13 cellular contexts compared by ENCODE assay signal in the genomic region with DNA sequence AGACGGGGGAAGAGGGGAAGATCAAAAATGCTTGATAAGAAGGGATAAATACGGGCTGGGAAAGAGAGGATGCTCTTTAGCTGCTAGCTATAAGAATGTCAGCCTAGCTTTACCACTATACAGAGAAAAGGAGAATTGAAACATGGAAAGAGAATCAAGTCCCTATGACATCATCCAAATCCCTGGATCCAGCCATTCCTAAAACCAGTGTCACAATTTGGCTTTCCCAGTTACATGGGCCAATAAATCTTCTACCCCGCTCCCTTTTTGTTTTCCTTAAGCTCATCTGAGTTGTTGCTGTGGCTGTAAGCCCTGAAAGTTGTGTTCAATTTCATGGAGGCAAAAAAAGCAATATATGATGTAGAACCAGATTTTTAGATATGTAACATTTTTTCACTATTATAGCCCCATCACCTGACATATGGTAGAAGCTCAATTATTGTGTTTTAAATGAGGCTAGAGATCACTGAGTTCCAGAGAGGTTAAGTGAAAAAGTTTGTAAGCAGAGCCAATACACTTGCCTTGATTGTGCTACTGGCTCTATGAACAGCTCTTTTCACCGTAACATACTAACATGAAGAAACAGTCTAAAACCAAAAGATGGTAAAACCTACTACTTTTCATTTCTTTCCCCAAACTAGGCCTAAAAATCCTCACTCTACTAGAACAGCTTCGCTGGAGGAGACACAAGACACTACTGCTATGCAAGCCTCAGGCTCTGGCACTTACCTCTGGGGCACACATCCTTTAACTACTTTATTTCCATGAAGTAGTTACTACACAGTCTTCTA. TPM values are rescaled to one million over a fixed set of nuclear protein-coding genes. Genes with fewer than 3 reads are reported as not detected.
DNase-seq lines count a peak whose midpoint lies in the region; ATAC-seq and TF ChIP-seq lines count a peak whose summit lies in the region.
"Had no signal": no experiment of that assay in that cellular context is flagged by ENCODE, and none has a peak within 500 bp of the region (broad histone marks: within the 10 kb centered on the region; RNA-seq: fewer than 3 reads in every experiment).

No MANE protein-coding gene starts in this region.

- ATAC-seq in stimulated activated naive B cell treated with anti-CD40 and anti-IgM and Interleukin-4, amounts not matched to agents 10 μg/mL and 1 μg/mL and 100 μg/mL, for 72 hours (replicated peaks) = no peak
- ATAC-seq: foreskin keratinocyte had no signal

- CTCF ChIA-PET in activated naive CD4-positive, alpha-beta T cell treated with anti-CD3 and anti-CD28 coated beads, Interleukin-2, amount 10 ng/mL, durations not matched to agents 7 days and 5 days (lab: Charles Lee) = interaction anchor here (0.7 to 6.6 kb wide), 9 partner anchors 9 to 146 kb away, joined by 3 to 59 read pairs (median 3); no protein-coding TSS in a partner anchor

- H3K9me3 Mint-ChIP-seq in activated naive CD4-positive, alpha-beta T cell treated with anti-CD3 and anti-CD28 coated beads, Interleukin-2, amount 10 ng/mL, durations not matched to agents 7 days and 5 days = no peaks in the 10 kb centered on the region
- H3K9me3 Mint-ChIP-seq in T-helper 1 cell treated with Interleukin-12 subunit alpha and Interleukin-12 subunit beta and Interleukin-4 antibody, amounts not matched to agents 30 μg/mL and 1 μg/mL, for 36 hours = no peaks in the 10 kb centered on the region
- H3K9me3 Mint-ChIP-seq in glutamatergic neuron (ENCODE audit: unreplicated experiment) = peaks cover 12% of the 10 kb centered on the region
- no peaks in the 10 kb centered on the region for H3K9me3 Mint-ChIP-seq in stimulated activated naive B cell treated with anti-CD40 and anti-IgM and Interleukin-4, amounts not matched to agents 10 μg/mL and 1 μg/mL and 100 μg/mL, for 72 hours

- no peak overlapping the region for H3K4me3 ChIP-seq in testis

- H3K27me3 ChIP-seq in testis = no peaks in the 10 kb centered on the region
- H3K27me3 ChIP-seq: BE2C, foreskin keratinocyte had no signal

- peaks cover 72% of the 10 kb centered on the region for H3K4me1 Mint-ChIP-seq in activated naive CD4-positive, alpha-beta T cell treated with anti-CD3 and anti-CD28 coated beads, Interleukin-2, amount 10 ng/mL, durations not matched to agents 7 days and 5 days
- peaks cover 56% of the 10 kb centered on the region for H3K4me1 Mint-ChIP-seq in T-helper 1 cell treated with Interleukin-12 subunit alpha and Interleukin-12 subunit beta and Interleukin-4 antibody, amounts not matched to agents 30 μg/mL and 1 μg/mL, for 36 hours (ENCODE audit: low read depth)
- peaks cover 31% of the 10 kb centered on the region for H3K4me1 Mint-ChIP-seq in glutamatergic neuron (ENCODE audit: low read depth, unreplicated experiment)
- H3K4me1 Mint-ChIP-seq in stimulated activated naive B cell treated with anti-CD40 and anti-IgM and Interleukin-4, amounts not matched to agents 10 μg/mL and 1 μg/mL and 100 μg/mL, for 72 hours = peaks cover 2 to 25% of the 10 kb centered on the region in 2 donors

- H3K4me3 Mint-ChIP-seq in activated naive CD4-positive, alpha-beta T cell treated with anti-CD3 and anti-CD28 coated beads, Interleukin-2, amount 10 ng/mL, durations not matched to agents 7 days and 5 days = no peak overlapping the region
- H3K4me3 Mint-ChIP-seq in T-helper 1 cell treated with Interleukin-12 subunit alpha and Interleukin-12 subunit beta and Interleukin-4 antibody, amounts not matched to agents 30 μg/mL and 1 μg/mL, for 36 hours = peak overlapping the region; percentile 87
- H3K4me3 Mint-ChIP-seq in glutamatergic neuron (ENCODE audit: unreplicated experiment) = peak overlapping the region; percentile 39
- H3K4me3 Mint-ChIP-seq in stimulated activated naive B cell treated with anti-CD40 and anti-IgM and Interleukin-4, amounts not matched to agents 10 μg/mL and 1 μg/mL and 100 μg/mL, for 72 hours = no peak overlapping the region

- peak overlapping the region; percentile 14 to 99 for H3K27ac ChIP-seq in testis
- H3K27ac ChIP-seq: foreskin keratinocyte had no signal

- no peak for TF ChIP-seq CTCF in glutamatergic neuron (IDR thresholded peaks at IDR 0.05; ENCODE audit: partially characterized antibody, unreplicated experiment)
- TF ChIP-seq CTCF in testis (IDR thresholded peaks at IDR 0.05) = no peak

- H3K36me3 Mint-ChIP-seq in activated naive CD4-positive, alpha-beta T cell treated with anti-CD3 and anti-CD28 coated beads, Interleukin-2, amount 10 ng/mL, durations not matched to agents 7 days and 5 days = peaks cover 16% of the 10 kb centered on the region
- peaks cover 7% of the 10 kb centered on the region for H3K36me3 Mint-ChIP-seq in T-helper 1 cell treated with Interleukin-12 subunit alpha and Interleukin-12 subunit beta and Interleukin-4 antibody, amounts not matched to agents 30 μg/mL and 1 μg/mL, for 36 hours (ENCODE audit: low read depth)
- H3K36me3 Mint-ChIP-seq in glutamatergic neuron (ENCODE audit: unreplicated experiment) = no peaks in the 10 kb centered on the region
- peaks cover 4 to 5% of the 10 kb centered on the region in 2 donors for H3K36me3 Mint-ChIP-seq in stimulated activated naive B cell treated with anti-CD40 and anti-IgM and Interleukin-4, amounts not matched to agents 10 μg/mL and 1 μg/mL and 100 μg/mL, for 72 hours

- WGBS in testis, 2 donors = 53 to 69% methylated on average over 5 of the region's 5 CpGs

- H3K36me3 ChIP-seq in testis (ENCODE audit: low read depth, missing control alignments) = no peaks in the 10 kb centered on the region
- H3K36me3 ChIP-seq: BE2C had no signal

- no peaks in the 10 kb centered on the region for H3K9me3 ChIP-seq in testis
- H3K9me3 ChIP-seq: BE2C had no signal

- intact Hi-C loops in testis (cut with DNase I; ENCODE audit: low total_unique reads) = no loop called here

- no peak for TF ChIP-seq POLR2A in testis (IDR thresholded peaks at IDR 0.05)

- no peaks in the 10 kb centered on the region for H3K27me3 Mint-ChIP-seq in activated naive CD4-positive, alpha-beta T cell treated with anti-CD3 and anti-CD28 coated beads, Interleukin-2, amount 10 ng/mL, durations not matched to agents 7 days and 5 days
- no peaks in the 10 kb centered on the region for H3K27me3 Mint-ChIP-seq in T-helper 1 cell treated with Interleukin-12 subunit alpha and Interleukin-12 subunit beta and Interleukin-4 antibody, amounts not matched to agents 30 μg/mL and 1 μg/mL, for 36 hours (ENCODE audit: low read depth)
- no peaks in the 10 kb centered on the region for H3K27me3 Mint-ChIP-seq in glutamatergic neuron (ENCODE audit: unreplicated experiment)
- peaks cover 14 to 28% of the 10 kb centered on the region in 2 donors for H3K27me3 Mint-ChIP-seq in stimulated activated naive B cell treated with anti-CD40 and anti-IgM and Interleukin-4, amounts not matched to agents 10 μg/mL and 1 μg/mL and 100 μg/mL, for 72 hours

- H3K4me1 ChIP-seq in testis = peaks cover 20% of the 10 kb centered on the region

- DNase-seq in activated naive CD4-positive, alpha-beta T cell treated with anti-CD3 and anti-CD28 coated beads, Interleukin-2, amount 10 ng/mL, durations not matched to agents 7 days and 5 days = no peak
- DNase-seq in activated naive CD4-positive, alpha-beta T cell treated with Interleukin-2 at 50 U/mL for 16 hours = no peak
- no peak for DNase-seq in glutamatergic neuron
- no peak for DNase-seq in testis
- DNase-seq in NCI-H146 treated with DMSO at 0.1 percent for 48 hours (lab: John Stamatoyannopoulos, UW; ENCODE audit: unreplicated experiment) = no peak
- DNase-seq in stimulated activated naive B cell treated with anti-CD40 and anti-IgM and Interleukin-4, amounts not matched to agents 10 μg/mL and 1 μg/mL and 100 μg/mL, for 72 hours = no peak
- DNase-seq in hippocampal formation (lab: John Stamatoyannopoulos, UW) = no peak
- DNase-seq: activated effector memory CD4-positive, alpha-beta T cell treated with Interleukin-2 at 50 U/mL for 16 hours; BE2C; foreskin keratinocyte; NCI-H1092; stimulated activated naive CD4-positive, alpha-beta T cell had no signal

- H3K27ac Mint-ChIP-seq in activated naive CD4-positive, alpha-beta T cell treated with anti-CD3 and anti-CD28 coated beads, Interleukin-2, amount 10 ng/mL, durations not matched to agents 7 days and 5 days = peak overlapping the region; percentile 39
- H3K27ac Mint-ChIP-seq in T-helper 1 cell treated with Interleukin-12 subunit alpha and Interleukin-12 subunit beta and Interleukin-4 antibody, amounts not matched to agents 30 μg/mL and 1 μg/mL, for 36 hours = peak overlapping the region; percentile 46
- peak overlapping the region; percentile 35 for H3K27ac Mint-ChIP-seq in glutamatergic neuron (ENCODE audit: unreplicated experiment)
- no peak overlapping the region for H3K27ac Mint-ChIP-seq in stimulated activated naive B cell treated with anti-CD40 and anti-IgM and Interleukin-4, amounts not matched to agents 10 μg/mL and 1 μg/mL and 100 μg/mL, for 72 hours

RNA-seq across cellular contexts. Expression of a gene that starts 4.3 kb away (rescaled TPM):
- total RNA-seq in glutamatergic neuron (ENCODE audit: unreplicated experiment) = 79.8 TPM
- 10 to 100 TPM; 82.0 to 85.1 TPM for total RNA-seq in testis
- 107 TPM for polyA plus RNA-seq in testis (ENCODE audit: insufficient read depth, low read depth, low replicate concordance)

Comparison
In these comparisons a context has a peak if more than half of its experiments do, and no peak if none do; other contexts are left out.
1. H3K4me3 Mint-ChIP-seq: peak in T-helper 1 cell treated with Interleukin-12 subunit alpha and Interleukin-12 subunit beta and Interleukin-4 antibody, amounts not matched to agents 30 μg/mL and 1 μg/mL, for 36 hours (single experiment) and glutamatergic neuron (single experiment); none in activated naive CD4-positive, alpha-beta T cell treated with anti-CD3 and anti-CD28 coated beads, Interleukin-2, amount 10 ng/mL, durations not matched to agents 7 days and 5 days (single experiment) and stimulated activated naive B cell treated with anti-CD40 and anti-IgM and Interleukin-4, amounts not matched to agents 10 μg/mL and 1 μg/mL and 100 μg/mL, for 72 hours (0 of 2).